ENCODE assay signal across 20 cellular contexts in the genomic region with DNA sequence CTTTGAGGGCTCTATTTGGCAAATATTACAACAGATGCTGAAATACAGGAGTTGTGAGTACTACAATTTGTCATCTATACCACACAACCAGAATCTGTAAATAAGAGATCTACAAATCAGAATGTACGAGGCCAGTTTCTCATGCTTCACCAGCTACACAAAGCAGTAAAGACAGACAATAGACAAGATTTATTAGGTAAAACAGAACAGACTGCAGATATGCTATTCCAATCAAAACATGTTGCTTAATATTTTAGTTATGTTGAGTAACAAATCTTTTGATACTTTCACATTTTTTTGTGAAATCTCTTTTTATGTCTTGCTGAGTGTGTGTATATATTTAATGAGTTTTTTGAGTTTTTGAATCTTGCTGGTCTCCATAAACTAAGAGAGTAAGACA.
"Had no signal": no experiment of that assay in that cellular context is flagged by ENCODE, and none has a peak within 500 bp of the region (broad histone marks: within the 10 kb centered on the region; RNA-seq: fewer than 3 reads in every experiment).

No MANE protein-coding gene starts in this region.

- H3K4me3 Mint-ChIP-seq: activated T-helper 17 cell treated with anti-CD3 and anti-CD28 coated beads, Interleukin-2, amount 50 U/mL, for 72 hours; central memory CD8-positive, alpha-beta T cell; mesothelial cell of epicardium; naive thymus-derived CD8-positive, alpha-beta T cell; stimulated activated effector memory CD8-positive, alpha-beta T cell treated with anti-CD3 and anti-CD28 coated beads, Interleukin-12 subunit alpha, Interleukin-12 subunit beta, amount 100 ng/mL, for 72 hours; stimulated activated naive CD8-positive, alpha-beta T cell treated with anti-CD3 and anti-CD28 coated beads, Interleukin-15, amount 100 ng/mL, for 72 hours had no signal

- H3K9me3 Mint-ChIP-seq: activated naive CD4-positive, alpha-beta T cell treated with anti-CD3 and anti-CD28 coated beads, Interleukin-2, amount 50 U/mL, for 72 hours; activated T-helper 17 cell treated with anti-CD3 and anti-CD28 coated beads, Interleukin-2, amount 50 U/mL, for 72 hours; central memory CD8-positive, alpha-beta T cell; mesothelial cell of epicardium; naive thymus-derived CD8-positive, alpha-beta T cell; stimulated activated effector memory CD8-positive, alpha-beta T cell treated with anti-CD3 and anti-CD28 coated beads, Interleukin-12 subunit alpha, Interleukin-12 subunit beta, amount 100 ng/mL, for 72 hours; stimulated activated naive CD8-positive, alpha-beta T cell treated with anti-CD3 and anti-CD28 coated beads, Interleukin-15, amount 100 ng/mL, for 72 hours had no signal

- ATAC-seq: activated naive CD4-positive, alpha-beta T cell treated with anti-CD3 and anti-CD28 coated beads, Interleukin-2, amount 50 U/mL, for 72 hours; activated T-helper 17 cell treated with anti-CD3 and anti-CD28 coated beads, Interleukin-2, amount 50 U/mL, for 72 hours; left lung; naive thymus-derived CD8-positive, alpha-beta T cell; stimulated activated effector memory CD8-positive, alpha-beta T cell treated with anti-CD3 and anti-CD28 coated beads, Interleukin-12 subunit alpha, Interleukin-12 subunit beta, amount 100 ng/mL, for 72 hours; stimulated activated naive CD8-positive, alpha-beta T cell treated with anti-CD3 and anti-CD28 coated beads, Interleukin-15, amount 100 ng/mL, for 72 hours had no signal

- H3K4me1 ChIP-seq: left lung, vagina had no signal

- H3K4me3 ChIP-seq: adrenal gland, left lung, lung, vagina had no signal

- H3K27ac Mint-ChIP-seq: activated T-helper 17 cell treated with anti-CD3 and anti-CD28 coated beads, Interleukin-2, amount 50 U/mL, for 72 hours; mesothelial cell of epicardium; naive thymus-derived CD8-positive, alpha-beta T cell; progenitor cell of endocrine pancreas; stimulated activated effector memory CD8-positive, alpha-beta T cell treated with anti-CD3 and anti-CD28 coated beads, Interleukin-12 subunit alpha, Interleukin-12 subunit beta, amount 100 ng/mL, for 72 hours; stimulated activated naive CD8-positive, alpha-beta T cell treated with anti-CD3 and anti-CD28 coated beads, Interleukin-15, amount 100 ng/mL, for 72 hours had no signal

- H3K4me1 Mint-ChIP-seq: mesothelial cell of epicardium had no signal

- H3K27me3 ChIP-seq: adrenal gland, left lung, vagina had no signal

- H3K27ac ChIP-seq: adrenal gland, left lung, vagina had no signal

- H3K9me3 ChIP-seq: adrenal gland, left lung, vagina had no signal

- FAIRE-seq: colon had no signal

- H3K36me3 ChIP-seq: adrenal gland had no signal

- H3K27me3 Mint-ChIP-seq: activated T-helper 17 cell treated with anti-CD3 and anti-CD28 coated beads, Interleukin-2, amount 50 U/mL, for 72 hours; central memory CD8-positive, alpha-beta T cell; naive thymus-derived CD8-positive, alpha-beta T cell; progenitor cell of endocrine pancreas; stimulated activated naive CD8-positive, alpha-beta T cell treated with anti-CD3 and anti-CD28 coated beads, Interleukin-15, amount 100 ng/mL, for 72 hours had no signal

- DNase-seq: activated CD4-positive, alpha-beta T cell treated with anti-CD3 and anti-CD28 coated beads for 1 hour; activated T-cell treated with anti-CD3 and anti-CD28 coated beads, Interleukin-2, amount 50 U/mL, for 1 hour; adrenal gland; effector memory CD4-positive, alpha-beta T cell; foreskin fibroblast; left lung; naive thymus-derived CD8-positive, alpha-beta T cell; stimulated activated CD4-positive, alpha-beta T cell treated with anti-CD3 and anti-CD28 coated beads, Interleukin-2, amount 100 ng/mL, for 24 hours; stimulated activated naive CD8-positive, alpha-beta T cell treated with anti-CD3 and anti-CD28 coated beads, Interleukin-15, amount 100 ng/mL, for 72 hours; T-helper 9 cell; trophoblast cell had no signal
